ENCODE assay signal across 9 cellular contexts in genomic region chr15:25897658-25898057, GRCh38.
"Had no signal": no experiment of that assay in that cellular context is flagged by ENCODE, and none has a peak within 500 bp of the region (broad histone marks: within the 10 kb centered on the region; RNA-seq: fewer than 3 reads in every experiment).

No MANE protein-coding gene starts in this region.

- H3K9me3 Mint-ChIP-seq: HFFc6 had no signal

- H3K36me3 ChIP-seq: HAP-1 had no signal

- H3K27ac Mint-ChIP-seq: HFFc6 had no signal

- H3K9ac ChIP-seq: GM23248 had no signal

- H3K9me3 ChIP-seq: HAP-1 had no signal

- H3K4me1 ChIP-seq: HAP-1 had no signal

- H3K4me3 Mint-ChIP-seq: HFFc6, IgD-negative memory B cell had no signal

- H3K36me3 Mint-ChIP-seq: IgD-negative memory B cell had no signal

- H2AFZ ChIP-seq: GM23248 had no signal

- H3K4me3 ChIP-seq: GM23248, HAP-1 had no signal

- H3K27ac ChIP-seq: GM23248, HL-60 had no signal

- H3K4me1 Mint-ChIP-seq: IgD-negative memory B cell had no signal

- ATAC-seq: HCT116 had no signal

- DNase-seq: GM23248, GOT3, H7, HFFc6, KBM-7 had no signal
